8 cellular contexts compared by ENCODE assay signal in genomic region chr5:172452398-172453205, GRCh38. TPM values are rescaled to one million over a fixed set of nuclear protein-coding genes. Genes with fewer than 3 reads are reported as not detected.
DNase-seq lines count a peak whose midpoint lies in the region; ATAC-seq and FAIRE-seq lines count a peak whose summit lies in the region.

No MANE protein-coding gene starts in this region.

- H3K27me3 ChIP-seq in muscle layer of colon (ENCODE audit: control insufficient read depth in 1 of 2, insufficient read depth in 2 of 2, low read length in 2 of 2) = no peaks in the 10 kb centered on the region
- no peaks in the 10 kb centered on the region for H3K27me3 ChIP-seq in small intestine (ENCODE audit: control insufficient read depth in 2 of 2, insufficient read depth in 2 of 2, low read length in 2 of 2)

- H3K36me3 ChIP-seq in muscle layer of colon (ENCODE audit: insufficient read depth, low read length) (no peaks in the 10 kb centered on the region), small intestine (ENCODE audit: control insufficient read depth in 2 of 2, insufficient read depth in 2 of 2, low read length in 2 of 2) (no peaks in the 10 kb centered on the region)

- H3K9me3 ChIP-seq in muscle layer of colon (ENCODE audit: low read length) = no peaks in the 10 kb centered on the region
- no peaks in the 10 kb centered on the region for H3K9me3 ChIP-seq in small intestine (ENCODE audit: control insufficient read depth, low read depth)

- DNase-seq in Caki2 (ENCODE audit: low read depth) = peak; percentile 87
- DNase-seq in RCC 7860 (ENCODE audit: low spot score) = peak; percentile 63
- no peak for DNase-seq in epithelial cell of prostate (ENCODE audit: low read depth, low spot score)
- no peak for DNase-seq in HTR-8/SVneo (ENCODE audit: insufficient read length, low spot score)
- no peak for DNase-seq in small intestine
- DNase-seq in HT-29 (ENCODE audit: low spot score) = no peak

- in situ Hi-C loops in Caki2 (cut with HindIII; ENCODE audit: low pct_unique_long_range_greater_than_20kb, low sequenced_read_pairs) = no loop called here

- H3K27ac ChIP-seq in epithelial cell of prostate (peak overlapping the region; percentile 80), muscle layer of colon (ENCODE audit: low read depth, low read length) (peak overlapping the region; percentile 86), small intestine (ENCODE audit: low read depth in 1 of 2, low read length in 1 of 2) (peak overlapping the region in 1 of 2 donors; percentile 43)

- WGBS in small intestine, 3 donors = 52 to 71% (median 66%) methylated on average over 18 of the region's 18 CpGs

- ATAC-seq in HG03025 (IDR thresholded peaks at IDR 0.05; ENCODE audit: low FRiP score, unreplicated experiment) = no peak

- peak overlapping the region; percentile 81 for H3K9ac ChIP-seq in muscle layer of colon (ENCODE audit: low read length)

- H3K4me3 ChIP-seq in muscle layer of colon (ENCODE audit: low read depth in 1 of 2, low read length in 2 of 2) (peak overlapping the region; percentile 67 to 97), small intestine (ENCODE audit: low read depth in 1 of 2, low read length in 2 of 2) (no peak overlapping the region)

- FAIRE-seq in RCC 7860 (lab: Jason Lieb, UNC) (no peak), HTR-8/SVneo (lab: Jason Lieb, UNC) (no peak), small intestine (lab: Jason Lieb, UNC) (no peak)

- peaks cover 60% of the 10 kb centered on the region for H3K4me1 ChIP-seq in muscle layer of colon (ENCODE audit: insufficient read depth, low read length)
- no peaks in the 10 kb centered on the region for H3K4me1 ChIP-seq in small intestine (ENCODE audit: control insufficient read depth in 2 of 2, insufficient read depth in 1 of 2, low read depth in 1 of 2, low read length in 1 of 2)

RNA-seq across cellular contexts. Expression of gene SH3PXD2B, which starts 1.7 kb away (rescaled TPM):
- total RNA-seq in Caki2 (2014; rRNA removed; shearing (Covaris generic); ENCODE audit: low replicate concordance) = 14.2 and 25.2 TPM in 2 replicates
- 10 to 100 TPM in 1 of 3 donors, 1 to 10 TPM in 2; 1.1 to 11.0 (median 1.9) TPM for polyA plus RNA-seq in small intestine
- total RNA-seq in HT-29 (2014; rRNA removed; shearing (Covaris generic)) = 1.3 and 1.9 TPM in 2 replicates

Comparison
In these comparisons a context has a peak if more than half of its experiments do, and no peak if none do; other contexts are left out.
1. DNase-seq: peak in Caki2 (single experiment) and RCC 7860 (single experiment); none in epithelial cell of prostate (single experiment), HTR-8/SVneo (single experiment), small intestine (single experiment) and HT-29 (single experiment).
2. H3K4me3 ChIP-seq: peak in muscle layer of colon (2 of 2); none in small intestine (0 of 2).